Comparison of ENCODE assay signal across 8 cellular contexts in genomic region chr10:93039721-93040120, GRCh38. TPM values are rescaled to one million over a fixed set of nuclear protein-coding genes. Genes with fewer than 3 reads are reported as not detected.
A peak's percentile ranks its signal among the peaks of the same experiment; 100 is the strongest.
DNase-seq lines count a peak whose midpoint lies in the region; ATAC-seq and TF ChIP-seq lines count a peak whose summit lies in the region.

No MANE protein-coding gene starts in this region.

- H4K20me1 ChIP-seq in Loucy (ENCODE audit: insufficient read depth, low read length, poor library complexity, severe bottlenecking) = no peaks in the 10 kb centered on the region

- H3K4me1 ChIP-seq in Loucy (ENCODE audit: insufficient read depth, low read length, poor library complexity, severe bottlenecking) = no peaks in the 10 kb centered on the region
- no peaks in the 10 kb centered on the region for H3K4me1 ChIP-seq in ascending aorta

- no peak overlapping the region for H3K4me3 ChIP-seq in GM12864 (ENCODE audit: low read depth, low read length)
- no peak overlapping the region for H3K4me3 ChIP-seq in Loucy (ENCODE audit: low read length, poor library complexity, severe bottlenecking)
- H3K4me3 ChIP-seq in ascending aorta = no peak overlapping the region

- DNase-seq in GM12864 (ENCODE audit: low read depth) (peak; percentile 3), ascending aorta (ENCODE audit: low spot score in 2 of 2) (no peak), midbrain (lab: John Stamatoyannopoulos, UW) (peak; percentile 17)
- no peak for DNase-seq in NK-92 treated with Interleukin-12 subunit alpha and Interleukin-12 subunit beta, amount 100 ng/mL, for 24 hours (lab: John Stamatoyannopoulos, UW)
- DNase-seq in stimulated activated CD4-positive, alpha-beta T cell treated with anti-CD3 and anti-CD28 coated beads, Interleukin-2, amount 100 ng/mL, for 48 hours = no peak

- H3K27ac ChIP-seq in ascending aorta = no peak overlapping the region

- H3K4me2 ChIP-seq in Loucy (ENCODE audit: low read depth, low read length, poor library complexity, severe bottlenecking) = no peak overlapping the region

- H3K27me3 ChIP-seq in Loucy (ENCODE audit: insufficient read depth, low read length, poor library complexity, severe bottlenecking) (no peaks in the 10 kb centered on the region), ascending aorta (no peaks in the 10 kb centered on the region)

- H3K9me2 ChIP-seq in Loucy (replicated peaks; ENCODE audit: low read depth, low read length) = no peaks in the 10 kb centered on the region

- intact Hi-C loops in ascending aorta (cut with DNase I) = loop anchor here (5.0 kb wide), 1 partner anchor 32 kb away; no protein-coding TSS in a partner anchor

- no peak overlapping the region for H3K9ac ChIP-seq in Loucy (ENCODE audit: low read depth, low read length, poor library complexity, severe bottlenecking)

- H3K36me3 ChIP-seq in Loucy (ENCODE audit: insufficient read depth, low read length) (no peaks in the 10 kb centered on the region), ascending aorta (no peaks in the 10 kb centered on the region)

- no peak overlapping the region for H2AFZ ChIP-seq in Loucy (ENCODE audit: low read length)

- H3K79me2 ChIP-seq in Loucy (ENCODE audit: insufficient read depth, low read length) = no peaks in the 10 kb centered on the region

- TF ChIP-seq CTCF in GM12864 (IDR thresholded peaks at IDR 0.05; ENCODE audit: low read depth, low read length, missing control alignments) = peak; percentile 57
- TF ChIP-seq CTCF in Loucy (conservative IDR thresholded peaks at IDR 0.05; ENCODE audit: low read length) = peak; percentile 74
- TF ChIP-seq CTCF in ascending aorta (IDR thresholded peaks at IDR 0.05) = peak in 2 of 3 experiments; percentile 27 to 40

- H3F3A ChIP-seq in Loucy (ENCODE audit: low read depth) = no peaks in the 10 kb centered on the region

- H3K9me3 ChIP-seq in Loucy (ENCODE audit: insufficient read depth, low read depth, low read length) = no peaks in the 10 kb centered on the region
- H3K9me3 ChIP-seq in ascending aorta = no peaks in the 10 kb centered on the region

- ATAC-seq in GM18517 (IDR thresholded peaks at IDR 0.05; ENCODE audit: unreplicated experiment) = no peak
- no peak for ATAC-seq in GM18873 (IDR thresholded peaks at IDR 0.05; ENCODE audit: low FRiP score, unreplicated experiment)

RNA-seq across cellular contexts. Expression of gene CYP26C1, which starts 20.9 kb away (rescaled TPM):
- total RNA-seq in ascending aorta = not detected

RNA-seq across cellular contexts. Expression of gene CYP26A1, which starts 34.0 kb away (rescaled TPM):
- total RNA-seq in ascending aorta = not detected

Comparison
In these comparisons a context has a peak if more than half of its experiments do, and no peak if none do; other contexts are left out.
1. DNase-seq: peak in GM12864 (single experiment) and midbrain (single experiment); none in ascending aorta (0 of 2), NK-92 treated with Interleukin-12 subunit alpha and Interleukin-12 subunit beta, amount 100 ng/mL, for 24 hours (single experiment) and stimulated activated CD4-positive, alpha-beta T cell treated with anti-CD3 and anti-CD28 coated beads, Interleukin-2, amount 100 ng/mL, for 48 hours (0 of 2).
2. Peak in every context shown above with its lines, with median percentiles within 50 percentile points of each other: CTCF ChIP-seq.